In genomic region chr2:112646791-112647720, GRCh38 we compare ENCODE assay signal across 8 cellular contexts. TPM values are rescaled to one million over a fixed set of nuclear protein-coding genes. Genes with fewer than 3 reads are reported as not detected.
A peak's percentile ranks its signal among the peaks of the same experiment; 100 is the strongest.
DNase-seq lines count a peak whose midpoint lies in the region; ATAC-seq and TF ChIP-seq lines count a peak whose summit lies in the region.

No MANE protein-coding gene starts in this region.

- no peaks in the 10 kb centered on the region for H3K27me3 ChIP-seq in RWPE2 (ENCODE audit: insufficient read depth, poor library complexity, severe bottlenecking)
- H3K27me3 ChIP-seq in parathyroid adenoma (ENCODE audit: control insufficient read depth, insufficient read depth, low read length), result no peaks in the 10 kb centered on the region

- H3K36me3 ChIP-seq in RWPE2 (ENCODE audit: low read depth), result peaks cover 58% of the 10 kb centered on the region
- no peaks in the 10 kb centered on the region for H3K36me3 ChIP-seq in parathyroid adenoma (ENCODE audit: control insufficient read depth, insufficient read depth, low read length)

- no peak overlapping the region for H2AFZ ChIP-seq in parathyroid adenoma

- H3K4me3 ChIP-seq in RWPE2 (ENCODE audit: severe bottlenecking) (peak overlapping the region; percentile 84), epithelial cell of proximal tubule (ENCODE audit: low read depth, low read length) (peak overlapping the region; percentile 64), parathyroid adenoma (ENCODE audit: low read depth, low read length) (peak overlapping the region; percentile 85)

- no peak overlapping the region for H3K9ac ChIP-seq in parathyroid adenoma

- no peak for TF ChIP-seq CTCF in RWPE2 (IDR thresholded peaks at IDR 0.05; ENCODE audit: poor library complexity, severe bottlenecking)
- TF ChIP-seq CTCF in epithelial cell of proximal tubule (conservative IDR thresholded peaks at IDR 0.05; ENCODE audit: low read depth, low read length), result no peak
- TF ChIP-seq CTCF in parathyroid adenoma (IDR thresholded peaks at IDR 0.05), result no peak

- peaks cover 41% of the 10 kb centered on the region for H3K4me1 ChIP-seq in RWPE2 (ENCODE audit: insufficient read depth, poor library complexity, severe bottlenecking)
- peaks cover 10% of the 10 kb centered on the region for H3K4me1 ChIP-seq in parathyroid adenoma

- H3K9me3 ChIP-seq in RWPE2 (ENCODE audit: severe bottlenecking) (no peaks in the 10 kb centered on the region), parathyroid adenoma (ENCODE audit: control insufficient read depth, low read length) (no peaks in the 10 kb centered on the region)

- H3K27ac ChIP-seq in RWPE2 (ENCODE audit: poor library complexity, severe bottlenecking) (peak overlapping the region; percentile 98), parathyroid adenoma (no peak overlapping the region)

- no peak for ATAC-seq in RWPE2 (ENCODE audit: low read depth)
- no peak for ATAC-seq in GM21529 (IDR thresholded peaks at IDR 0.05; ENCODE audit: unreplicated experiment)

- DNase-seq in stimulated activated CD4-positive, alpha-beta T cell treated with anti-CD3 and anti-CD28 coated beads, Interleukin-15, amount 100 ng/mL, for 24 hours, result peak; percentile 33
- DNase-seq in stimulated activated CD4-positive, alpha-beta T cell treated with anti-CD3 and anti-CD28 coated beads, Interleukin-1b, Interleukin-23, amount 100 ng/mL, for 48 hours, result no peak
- no peak for DNase-seq in RWPE2 (ENCODE audit: low spot score)
- no peak for DNase-seq in epithelial cell of proximal tubule (ENCODE audit: low read depth)
- no peak for DNase-seq in activated CD4-positive, CD25-positive, alpha-beta regulatory T cell treated with anti-CD3 and anti-CD28 coated beads, Interleukin-2, amount 50 U/mL, for 72 hours
- DNase-seq in NCI-H2107 (lab: John Stamatoyannopoulos, UW), result no peak

- H3K4me2 ChIP-seq in parathyroid adenoma (ENCODE audit: low read length), result peak overlapping the region; percentile 84

- H3K79me2 ChIP-seq in parathyroid adenoma, result no peaks in the 10 kb centered on the region

RNA-seq across cellular contexts. Expression of gene SLC20A1, which starts 1.3 kb away (rescaled TPM):
- 60.1 and 89.7 TPM in 2 replicates for total RNA-seq in epithelial cell of proximal tubule
